ENCODE assay signal across 15 cellular contexts in genomic region chr4:3720461-3720860, GRCh38. TPM values are rescaled to one million over a fixed set of nuclear protein-coding genes. Genes with fewer than 3 reads are reported as not detected.
"Had no signal": no experiment of that assay in that cellular context is flagged by ENCODE, and none has a peak within 500 bp of the region (broad histone marks: within the 10 kb centered on the region; RNA-seq: fewer than 3 reads in every experiment).

No MANE protein-coding gene starts in this region.

- H3K4me3 Mint-ChIP-seq: activated CD4-positive, alpha-beta T cell treated with anti-CD3 and anti-CD28 coated beads, Interleukin-2, amount 10 ng/mL, durations not matched to agents 7 days and 5 days; activated naive CD8-positive, alpha-beta T cell treated with anti-CD3 and anti-CD28 coated beads for 36 hours; activated T-cell treated with anti-CD3 and anti-CD28 coated beads, Interleukin-2, amount 50 U/mL, for 72 hours; central memory CD8-positive, alpha-beta T cell; naive thymus-derived CD4-positive, alpha-beta T cell; stimulated activated naive CD8-positive, alpha-beta T cell treated with anti-CD3 and anti-CD28 coated beads, Interleukin-15, Interleukin-2, amounts not matched to agents 100 ng/mL and 50 ng/mL, for 24 hours had no signal

- H3K4me1 Mint-ChIP-seq: activated CD4-positive, alpha-beta T cell treated with anti-CD3 and anti-CD28 coated beads, Interleukin-2, amount 10 ng/mL, durations not matched to agents 7 days and 5 days; activated naive CD8-positive, alpha-beta T cell treated with anti-CD3 and anti-CD28 coated beads for 36 hours; central memory CD8-positive, alpha-beta T cell had no signal

- ATAC-seq: activated T-cell treated with anti-CD3 and anti-CD28 coated beads, Interleukin-2, amount 50 U/mL, for 72 hours; left lung; mucosa of descending colon; naive thymus-derived CD4-positive, alpha-beta T cell; sciatic nerve had no signal

- DNase-seq: activated CD4-positive, alpha-beta T cell treated with anti-CD3 and anti-CD28 coated beads, Interleukin-2, amount 10 ng/mL, durations not matched to agents 7 days and 5 days; activated CD8-positive, alpha-beta memory T cell treated with anti-CD3 and anti-CD28 coated beads, Interleukin-2, amount 50 U/mL, for 48 hours; activated gamma-delta T cell treated with Interleukin-2 at 50 U/mL for 16 hours; activated naive CD8-positive, alpha-beta T cell treated with anti-CD3 and anti-CD28 coated beads for 36 hours; activated T-cell treated with anti-CD3 and anti-CD28 coated beads, Interleukin-2, amount 50 U/mL, for 72 hours; brain microvascular endothelial cell; hippocampal formation; mammary epithelial cell; naive thymus-derived CD4-positive, alpha-beta T cell; ovary had no signal

- H3K9me3 Mint-ChIP-seq: activated CD4-positive, alpha-beta T cell treated with anti-CD3 and anti-CD28 coated beads, Interleukin-2, amount 10 ng/mL, durations not matched to agents 7 days and 5 days had no signal

- H3K36me3 Mint-ChIP-seq: activated naive CD8-positive, alpha-beta T cell treated with anti-CD3 and anti-CD28 coated beads for 36 hours had no signal

- H3K27ac Mint-ChIP-seq: activated CD4-positive, alpha-beta T cell treated with anti-CD3 and anti-CD28 coated beads, Interleukin-2, amount 10 ng/mL, durations not matched to agents 7 days and 5 days; activated naive CD8-positive, alpha-beta T cell treated with anti-CD3 and anti-CD28 coated beads for 36 hours; activated T-cell treated with anti-CD3 and anti-CD28 coated beads, Interleukin-2, amount 50 U/mL, for 72 hours; naive thymus-derived CD4-positive, alpha-beta T cell; stimulated activated naive CD8-positive, alpha-beta T cell treated with anti-CD3 and anti-CD28 coated beads, Interleukin-15, Interleukin-2, amounts not matched to agents 100 ng/mL and 50 ng/mL, for 24 hours had no signal

RNA-seq across cellular contexts. Expression of gene ADRA2C, which starts 45.7 kb away (rescaled TPM):
- total RNA-seq: activated CD4-positive, alpha-beta T cell treated with anti-CD3 and anti-CD28 coated beads, Interleukin-2, amount 10 ng/mL, durations not matched to agents 7 days and 5 days; activated naive CD8-positive, alpha-beta T cell treated with anti-CD3 and anti-CD28 coated beads for 36 hours; activated T-cell treated with anti-CD3 and anti-CD28 coated beads, Interleukin-2, amount 50 U/mL, for 72 hours; naive thymus-derived CD4-positive, alpha-beta T cell had no signal
